Comparison of ENCODE assay signal across 16 cellular contexts in genomic region chr19:38329651-38330050, GRCh38. TPM values are rescaled to one million over a fixed set of nuclear protein-coding genes. Genes with fewer than 3 reads are reported as not detected.
DNase-seq lines count a peak whose midpoint lies in the region; ATAC-seq and TF ChIP-seq lines count a peak whose summit lies in the region.
"Had no signal": no experiment of that assay in that cellular context is flagged by ENCODE, and none has a peak within 500 bp of the region (broad histone marks: within the 10 kb centered on the region; RNA-seq: fewer than 3 reads in every experiment).

No MANE protein-coding gene starts in this region.

- TF ChIP-seq CTCF in RWPE1 (conservative IDR thresholded peaks at IDR 0.05; ENCODE audit: low read depth): no peak

- no peaks in the 10 kb centered on the region for H3K4me1 Mint-ChIP-seq in stimulated activated memory B cell treated with anti-CD40 and anti-IgM and Interleukin-4, amounts not matched to agents 10 μg/mL and 1 μg/mL and 100 μg/mL, for 72 hours

- H3K27me3 Mint-ChIP-seq in stimulated activated memory B cell treated with anti-CD40 and anti-IgM and Interleukin-4, amounts not matched to agents 10 μg/mL and 1 μg/mL and 100 μg/mL, for 72 hours: no peaks in the 10 kb centered on the region
- H3K27me3 Mint-ChIP-seq: CD4-positive, CD25-positive, alpha-beta regulatory T cell had no signal

- CTCF ChIA-PET in RWPE1 (lab: Yijun Ruan, JAX): no interaction called here

- no peak for DNase-seq in activated naive CD4-positive, alpha-beta T cell treated with anti-CD3 and anti-CD28 coated beads, Interleukin-2, amount 50 U/mL, for 72 hours (ENCODE audit: low spot score in 2 of 2)
- DNase-seq in activated naive CD4-positive, alpha-beta T cell treated with anti-CD3 and anti-CD28 coated beads, Interleukin-2, amount 50 U/mL, for 16 hours: no peak
- DNase-seq in RWPE1 (ENCODE audit: low spot score) (no peak), left colon (no peak), G401 (ENCODE audit: low spot score) (no peak), kidney glomerular epithelial cell (lab: John Stamatoyannopoulos, UW) (no peak), epidermal melanocyte (ENCODE audit: insufficient read length, low spot score) (no peak)
- DNase-seq: 8988T; ACHN; Calu3; CD4-positive, CD25-positive, alpha-beta regulatory T cell; DMS 273 treated with DMSO at 0.1 percent for 48 hours; GM23248 had no signal

- H3K36me3 Mint-ChIP-seq in activated naive CD4-positive, alpha-beta T cell treated with anti-CD3 and anti-CD28 coated beads, Interleukin-2, amount 50 U/mL, for 72 hours: peaks cover 9 to 11% of the 10 kb centered on the region in 2 donors
- peaks cover 45% of the 10 kb centered on the region for H3K36me3 Mint-ChIP-seq in stimulated activated memory B cell treated with anti-CD40 and anti-IgM and Interleukin-4, amounts not matched to agents 10 μg/mL and 1 μg/mL and 100 μg/mL, for 72 hours

- H3K27ac ChIP-seq in RWPE1: peak overlapping the region; percentile 17; the same call in 1 of the 2 replicates
- H3K27ac ChIP-seq: BLaER1 treated with 17β-estradiol and CSF1 and Interleukin-3, amounts not matched to agents 10 nM and 100 nM; GM23248 had no signal

- no peak overlapping the region for H3K4me3 Mint-ChIP-seq in stimulated activated memory B cell treated with anti-CD40 and anti-IgM and Interleukin-4, amounts not matched to agents 10 μg/mL and 1 μg/mL and 100 μg/mL, for 72 hours
- H3K4me3 Mint-ChIP-seq: CD4-positive, CD25-positive, alpha-beta regulatory T cell had no signal

- H3K27ac Mint-ChIP-seq in activated naive CD4-positive, alpha-beta T cell treated with anti-CD3 and anti-CD28 coated beads, Interleukin-2, amount 50 U/mL, for 72 hours: peak overlapping the region; percentile 60 to 90
- peak overlapping the region; percentile 9 for H3K27ac Mint-ChIP-seq in stimulated activated memory B cell treated with anti-CD40 and anti-IgM and Interleukin-4, amounts not matched to agents 10 μg/mL and 1 μg/mL and 100 μg/mL, for 72 hours

- in situ Hi-C loops in G401 (cut with HindIII; ENCODE audit: low sequenced_read_pairs): no loop called here

- POLR2A ChIA-PET in RWPE1 (lab: Yijun Ruan, JAX; ENCODE audit: low non-redundant PET): no interaction called here

- ATAC-seq in activated naive CD4-positive, alpha-beta T cell treated with anti-CD3 and anti-CD28 coated beads, Interleukin-2, amount 50 U/mL, for 72 hours: no peak
- ATAC-seq in left colon: peak; percentile 13
- no peak for ATAC-seq in stimulated activated memory B cell treated with anti-CD40 and anti-IgM and Interleukin-4, amounts not matched to agents 10 μg/mL and 1 μg/mL and 100 μg/mL, for 72 hours
- ATAC-seq: GM12878 had no signal

- intact Hi-C loops in left colon (cut with DNase I, micrococcal nuclease): loop anchor here (5.0 to 10.0 kb wide), 2 partner anchors 75 to 87 kb away; partner anchors contain the start of gene PPP1R14A (in 1 of the 2)

- no peaks in the 10 kb centered on the region for H3K9me3 Mint-ChIP-seq in activated naive CD4-positive, alpha-beta T cell treated with anti-CD3 and anti-CD28 coated beads, Interleukin-2, amount 50 U/mL, for 72 hours
- H3K9me3 Mint-ChIP-seq in stimulated activated memory B cell treated with anti-CD40 and anti-IgM and Interleukin-4, amounts not matched to agents 10 μg/mL and 1 μg/mL and 100 μg/mL, for 72 hours: no peaks in the 10 kb centered on the region
- H3K9me3 Mint-ChIP-seq: CD4-positive, CD25-positive, alpha-beta regulatory T cell had no signal

RNA-seq across cellular contexts. Expression of gene CATSPERG, which starts 6.0 kb away (rescaled TPM):
- total RNA-seq in activated naive CD4-positive, alpha-beta T cell treated with anti-CD3 and anti-CD28 coated beads, Interleukin-2, amount 50 U/mL, for 72 hours: 10 to 100 TPM in 1 of 2 donors, 1 to 10 TPM in 1; 4.1 to 22.8 TPM
- total RNA-seq in left colon: 1 to 10 TPM; 6.7 to 8.5 TPM
- total RNA-seq in G401 (2014; rRNA removed; shearing (Covaris generic)): 0.88 and 6.9 TPM in 2 replicates
- total RNA-seq: GM23248 had no signal

RNA-seq across cellular contexts. Expression of gene KCNK6, which starts 10.0 kb away (rescaled TPM):
- 10 to 100 TPM; 10.7 to 12.1 TPM for total RNA-seq in activated naive CD4-positive, alpha-beta T cell treated with anti-CD3 and anti-CD28 coated beads, Interleukin-2, amount 50 U/mL, for 72 hours
- 10 to 100 TPM; 27.2 to 32.7 TPM for total RNA-seq in left colon
- 1.2 and 1.4 TPM in 2 replicates for total RNA-seq in G401 (2014; rRNA removed; shearing (Covaris generic))

RNA-seq across cellular contexts. Expression of gene YIF1B, which starts 13.9 kb away (rescaled TPM):
- total RNA-seq in activated naive CD4-positive, alpha-beta T cell treated with anti-CD3 and anti-CD28 coated beads, Interleukin-2, amount 50 U/mL, for 72 hours: 10 to 100 TPM; 82.1 to 90.0 TPM
- total RNA-seq in left colon: 10 to 100 TPM; 24.1 to 27.6 TPM
- 114 TPM in 2 replicates for total RNA-seq in G401 (2014; rRNA removed; shearing (Covaris generic))

RNA-seq across cellular contexts. Expression of gene C19orf33, which starts 25.6 kb away (rescaled TPM):
- not detected for total RNA-seq in activated naive CD4-positive, alpha-beta T cell treated with anti-CD3 and anti-CD28 coated beads, Interleukin-2, amount 50 U/mL, for 72 hours
- total RNA-seq in left colon: 100 to 1,000 TPM; 276 to 333 TPM
- not detected in 2 replicates for total RNA-seq in G401 (2014; rRNA removed; shearing (Covaris generic))
- total RNA-seq: CD4-positive, CD25-positive, alpha-beta regulatory T cell; GM23248 had no signal

RNA-seq across cellular contexts. Expression of gene PSMD8, which starts 44.7 kb away (rescaled TPM):
- total RNA-seq in activated naive CD4-positive, alpha-beta T cell treated with anti-CD3 and anti-CD28 coated beads, Interleukin-2, amount 50 U/mL, for 72 hours: 100 to 1,000 TPM; 189 to 203 TPM
- total RNA-seq in left colon: 100 to 1,000 TPM; 129 to 136 TPM
- 518 and 528 TPM in 2 replicates for total RNA-seq in G401 (2014; rRNA removed; shearing (Covaris generic))
